In the genomic region with DNA sequence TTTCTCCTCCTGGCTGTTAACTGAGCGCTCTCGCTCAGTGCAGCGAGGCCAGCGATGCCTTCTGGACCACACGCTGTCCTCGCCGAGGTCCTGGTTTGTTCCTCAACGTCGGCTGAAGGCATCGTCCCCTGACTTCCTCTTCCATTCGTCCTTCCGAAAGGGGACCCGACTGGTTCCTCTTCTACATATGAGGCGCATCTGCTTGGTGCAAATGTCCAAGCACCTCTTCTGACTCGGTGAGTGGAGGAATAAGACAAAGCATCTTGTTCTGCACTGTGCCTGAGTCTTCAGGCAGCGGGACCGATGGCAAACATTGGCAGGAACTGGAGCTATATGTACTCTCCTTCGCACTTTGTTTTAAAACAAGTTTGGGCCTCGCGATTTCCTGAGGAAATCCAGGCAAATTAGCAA, we compare ENCODE assay signal across 8 cellular contexts. TPM values are rescaled to one million over a fixed set of nuclear protein-coding genes. Genes with fewer than 3 reads are reported as not detected.
DNase-seq lines count a peak whose midpoint lies in the region; ATAC-seq and TF ChIP-seq lines count a peak whose summit lies in the region.

No MANE protein-coding gene starts in this region.

- H3K27me3 ChIP-seq in CD8-positive, alpha-beta memory T cell (ENCODE audit: insufficient read depth, low read length, poor library complexity, severe bottlenecking), result peaks cover 15% of the 10 kb centered on the region

- POLR2A ChIA-PET in CD8-positive, alpha-beta memory T cell (lab: Charles Lee), result no interaction called here
- POLR2A ChIA-PET in activated CD8-positive, alpha-beta T cell treated with anti-CD3 and anti-CD28 coated beads for 36 hours (lab: Charles Lee), result no interaction called here

- H3K27me3 Mint-ChIP-seq in CD8-positive, alpha-beta memory T cell, result peaks cover 51 to 76% of the 10 kb centered on the region in 2 donors
- H3K27me3 Mint-ChIP-seq in activated CD8-positive, alpha-beta T cell treated with anti-CD3 and anti-CD28 coated beads for 36 hours, result peaks cover 66% of the 10 kb centered on the region

- no peaks in the 10 kb centered on the region for H3K4me1 ChIP-seq in CD8-positive, alpha-beta memory T cell (ENCODE audit: insufficient read depth, low read length)

- H3K9me3 Mint-ChIP-seq in CD8-positive, alpha-beta memory T cell, result peaks cover 0 to 6% (median 5%) of the 10 kb centered on the region in 5 donors
- no peaks in the 10 kb centered on the region for H3K9me3 Mint-ChIP-seq in activated CD8-positive, alpha-beta T cell treated with anti-CD3 and anti-CD28 coated beads for 36 hours

- H3K27ac ChIP-seq in CD8-positive, alpha-beta memory T cell (ENCODE audit: low read depth, low read length), result no peak overlapping the region
- peak overlapping the region in 3 of 21 experiments; percentile 8 to 61 (median 11) for H3K27ac ChIP-seq in skin epidermis

- no peaks in the 10 kb centered on the region for H3K36me3 ChIP-seq in CD8-positive, alpha-beta memory T cell (ENCODE audit: insufficient read depth, low read length)

- TF ChIP-seq CTCF in activated CD8-positive, alpha-beta T cell treated with anti-CD3 and anti-CD28 coated beads for 36 hours (IDR thresholded peaks at IDR 0.05), result no peak

- peak overlapping the region in 1 of 8 donors; percentile 20 for H3K27ac Mint-ChIP-seq in CD8-positive, alpha-beta memory T cell
- H3K27ac Mint-ChIP-seq in activated CD8-positive, alpha-beta T cell treated with anti-CD3 and anti-CD28 coated beads for 36 hours, result no peak overlapping the region

- CTCF ChIA-PET in CD8-positive, alpha-beta memory T cell (lab: Charles Lee), result no interaction called here
- CTCF ChIA-PET in activated CD8-positive, alpha-beta T cell treated with anti-CD3 and anti-CD28 coated beads for 36 hours (lab: Charles Lee), result no interaction called here

- no peak for DNase-seq in CD8-positive, alpha-beta memory T cell
- peak; percentile 2 for DNase-seq in activated CD8-positive, alpha-beta T cell treated with anti-CD3 and anti-CD28 coated beads for 36 hours
- peak; percentile 39 for DNase-seq in hepatic stellate cell (ENCODE audit: low spot score)
- DNase-seq in HT-29 (ENCODE audit: low spot score), result no peak
- no peak for DNase-seq in mucosa of gallbladder (ENCODE audit: low spot score)

- H3K4me3 ChIP-seq in CD8-positive, alpha-beta memory T cell (ENCODE audit: low read length), result no peak overlapping the region
- peak overlapping the region; percentile 34 to 77 (median 56) for H3K4me3 ChIP-seq in skin epidermis

- H3K36me3 Mint-ChIP-seq in CD8-positive, alpha-beta memory T cell, result no peaks in the 10 kb centered on the region
- no peaks in the 10 kb centered on the region for H3K36me3 Mint-ChIP-seq in activated CD8-positive, alpha-beta T cell treated with anti-CD3 and anti-CD28 coated beads for 36 hours (ENCODE audit: low read depth)

- peak overlapping the region in 6 of 7 donors; percentile 59 to 78 (median 70) for H3K4me3 Mint-ChIP-seq in CD8-positive, alpha-beta memory T cell
- peak overlapping the region; percentile 50 for H3K4me3 Mint-ChIP-seq in activated CD8-positive, alpha-beta T cell treated with anti-CD3 and anti-CD28 coated beads for 36 hours

- ATAC-seq in GM19351 (IDR thresholded peaks at IDR 0.05; ENCODE audit: unreplicated experiment), result peak; percentile 26
- ATAC-seq in HG03432 (IDR thresholded peaks at IDR 0.05; ENCODE audit: unreplicated experiment), result peak; percentile 26
- ATAC-seq in activated CD8-positive, alpha-beta T cell treated with anti-CD3 and anti-CD28 coated beads for 36 hours, result no peak

- intact Hi-C loops in activated CD8-positive, alpha-beta T cell treated with anti-CD3 and anti-CD28 coated beads for 36 hours (cut with micrococcal nuclease), result no loop called here

- H3K4me1 Mint-ChIP-seq in CD8-positive, alpha-beta memory T cell, result peaks cover 10 to 29% (median 12%) of the 10 kb centered on the region in 3 donors
- peaks cover 13% of the 10 kb centered on the region for H3K4me1 Mint-ChIP-seq in activated CD8-positive, alpha-beta T cell treated with anti-CD3 and anti-CD28 coated beads for 36 hours (ENCODE audit: low read depth)

- H3K9me3 ChIP-seq in CD8-positive, alpha-beta memory T cell (ENCODE audit: low read length), result no peaks in the 10 kb centered on the region

RNA-seq across cellular contexts. Expression of a gene that starts 0.7 kb away (rescaled TPM):
- not detected for total RNA-seq in CD8-positive, alpha-beta memory T cell
- polyA plus RNA-seq in CD8-positive, alpha-beta memory T cell, result not detected
- not detected for total RNA-seq in activated CD8-positive, alpha-beta T cell treated with anti-CD3 and anti-CD28 coated beads for 36 hours
- total RNA-seq in HT-29 (2014; rRNA removed; shearing (Covaris generic)), result 0.05 TPM in 1 of 2 replicates, not detected in the other
- total RNA-seq in mucosa of gallbladder, result 6.5 TPM

Comparison
In these comparisons a context has a peak if more than half of its experiments do, and no peak if none do; other contexts are left out.
1. DNase-seq: peak in activated CD8-positive, alpha-beta T cell treated with anti-CD3 and anti-CD28 coated beads for 36 hours (single experiment) and hepatic stellate cell (single experiment); none in CD8-positive, alpha-beta memory T cell (0 of 5), HT-29 (single experiment) and mucosa of gallbladder (single experiment).